ENCODE assay signal across 2 cellular contexts in genomic region chr1:12602633-12603024, GRCh38.
TF ChIP-seq lines count a peak whose summit lies in the region.

No MANE protein-coding gene starts in this region.

TF ChIP-seq in SK-N-SH, 30 proteins besides CTCF, POLR2A, EP300 and RAD21 (continued from another document):
- TF ChIP-seq PBX3 (IDR thresholded peaks at IDR 0.05) (no peak), ELF1 (IDR thresholded peaks at IDR 0.05) (no peak), MEF2A (IDR thresholded peaks at IDR 0.05; ENCODE audit: borderline replicate concordance, low read depth) (no peak), EZH2phosphoT487 (IDR thresholded peaks at IDR 0.05; ENCODE audit: borderline replicate concordance, low read depth) (no peak), RCOR1 (IDR thresholded peaks at IDR 0.05; ENCODE audit: low read length) (no peak), RFX5 (IDR thresholded peaks at IDR 0.05; ENCODE audit: low read length) (no peak), FOSL2 (IDR thresholded peaks at IDR 0.05; ENCODE audit: borderline replicate concordance, low read depth) (no peak), JUND (IDR thresholded peaks at IDR 0.05) (no peak), GABPA (IDR thresholded peaks at IDR 0.05; ENCODE audit: low read depth) (no peak), ZBTB33 (IDR thresholded peaks at IDR 0.05; ENCODE audit: borderline replicate concordance, low read depth) (no peak)

TF ChIP-seq in SK-N-SH treated with all-trans-retinoic acid at 6 μM for 48 hours, 23 proteins besides CTCF, POLR2A, EP300 and RAD21 (continued from another document):
- TF ChIP-seq TSHZ2 (CRISPR knock-in tag; IDR thresholded peaks at IDR 0.05) (no peak), ZNF8 (CRISPR knock-in tag; IDR thresholded peaks at IDR 0.05) (no peak), OSR1 (CRISPR knock-in tag; IDR thresholded peaks at IDR 0.05) (no peak), CSDC2 (CRISPR knock-in tag; IDR thresholded peaks at IDR 0.05) (no peak), CSRNP3 (CRISPR knock-in tag; IDR thresholded peaks at IDR 0.05) (no peak), RARB (CRISPR knock-in tag; IDR thresholded peaks at IDR 0.05) (no peak), TCF4 (CRISPR knock-in tag; IDR thresholded peaks at IDR 0.05; ENCODE audit: borderline replicate concordance) (no peak), PPARA (CRISPR knock-in tag; IDR thresholded peaks at IDR 0.05; ENCODE audit: borderline replicate concordance) (no peak), TOX (CRISPR knock-in tag; IDR thresholded peaks at IDR 0.05; ENCODE audit: borderline replicate concordance) (no peak), BACH2 (CRISPR knock-in tag; IDR thresholded peaks at IDR 0.05; ENCODE audit: borderline replicate concordance) (no peak), SNAI2 (CRISPR knock-in tag; IDR thresholded peaks at IDR 0.05) (no peak), POU6F1 (CRISPR knock-in tag; IDR thresholded peaks at IDR 0.05; ENCODE audit: borderline replicate concordance, low read depth) (no peak), ARNTL (CRISPR knock-in tag; IDR thresholded peaks at IDR 0.05; ENCODE audit: borderline replicate concordance, low read depth) (no peak), GLIS3 (CRISPR knock-in tag; IDR thresholded peaks at IDR 0.05) (no peak), ISL1 (CRISPR knock-in tag; IDR thresholded peaks at IDR 0.05) (no peak)
